ENCODE assay signal across 10 cellular contexts in genomic region chr7:30459591-30460245, GRCh38. TPM values are rescaled to one million over a fixed set of nuclear protein-coding genes. Genes with fewer than 3 reads are reported as not detected.
A peak's percentile ranks its signal among the peaks of the same experiment; 100 is the strongest.
DNase-seq lines count a peak whose midpoint lies in the region; ATAC-seq and TF ChIP-seq lines count a peak whose summit lies in the region.
"Had no signal": no experiment of that assay in that cellular context is flagged by ENCODE, and none has a peak within 500 bp of the region (broad histone marks: within the 10 kb centered on the region; RNA-seq: fewer than 3 reads in every experiment).

No MANE protein-coding gene starts in this region.

- H3K9me3 ChIP-seq in esophagus muscularis mucosa, result no peaks in the 10 kb centered on the region
- H3K9me3 ChIP-seq in ovary, result no peaks in the 10 kb centered on the region

- no peak for TF ChIP-seq POLR2A in esophagus muscularis mucosa (IDR thresholded peaks at IDR 0.05; ENCODE audit: low read depth)
- TF ChIP-seq POLR2A in ovary (IDR thresholded peaks at IDR 0.05), result no peak

- H3K36me3 ChIP-seq in esophagus muscularis mucosa, result peaks cover 14 to 40% (median 21%) of the 10 kb centered on the region in 4 donors
- H3K36me3 ChIP-seq in ovary, result no peaks in the 10 kb centered on the region

- H3K27ac ChIP-seq in esophagus muscularis mucosa (replicated peaks in 1 of 4) (peak overlapping the region; percentile 73 to 80 (median 79)), ovary (peak overlapping the region in 1 of 2 donors; percentile 60)

- no peak overlapping the region for H3K27ac Mint-ChIP-seq in glutamatergic neuron (ENCODE audit: unreplicated experiment)
- H3K27ac Mint-ChIP-seq: stimulated activated naive CD8-positive, alpha-beta T cell treated with anti-CD3 and anti-CD28 coated beads, Interleukin-15, Interleukin-2, amounts not matched to agents 100 ng/mL and 50 ng/mL, for 24 hours had no signal

- no peak for ATAC-seq in GM21529 (IDR thresholded peaks at IDR 0.05; ENCODE audit: unreplicated experiment)
- ATAC-seq in esophagus mucosa, result no peak

- H3K4me3 Mint-ChIP-seq in glutamatergic neuron (ENCODE audit: unreplicated experiment), result no peak overlapping the region
- H3K4me3 Mint-ChIP-seq: stimulated activated naive CD8-positive, alpha-beta T cell treated with anti-CD3 and anti-CD28 coated beads, Interleukin-15, Interleukin-2, amounts not matched to agents 100 ng/mL and 50 ng/mL, for 24 hours had no signal

- intact Hi-C loops in esophagus muscularis mucosa (cut with DNase I), result loop anchor here (2.0 kb wide), 1 partner anchor 45 kb away; the partner anchor contains the start of gene GGCT
- intact Hi-C loops in ovary (cut with DNase I), result no loop called here

- 22% methylated on average over 9 of the region's 9 CpGs for WGBS in esophagus muscularis mucosa
- 7 to 11% (median 10%) methylated on average over 9 of the region's 9 CpGs for WGBS in ovary, 3 donors

- TF ChIP-seq EP300 in esophagus muscularis mucosa (IDR thresholded peaks at IDR 0.05) (peak; percentile 90), ovary (IDR thresholded peaks at IDR 0.05) (no peak)

- DNase-seq in AG09309 (ENCODE audit: low read depth) (peak; percentile 91), NCI-H460 (ENCODE audit: extremely low read depth, low read depth) (peak; percentile 45), esophagus muscularis mucosa (ENCODE audit: extremely low spot score) (no peak), ovary (peak; percentile 64 to 83 (median 77)), glutamatergic neuron (no peak)
- DNase-seq in stimulated activated CD4-positive, alpha-beta T cell treated with anti-CD3 and anti-CD28 coated beads, Interleukin-4, amount 100 ng/mL, for 24 hours, result no peak
- DNase-seq: NCI-H510A treated with DMSO at 0.1 percent for 48 hours had no signal

- H3K27me3 ChIP-seq in esophagus muscularis mucosa (no peaks in the 10 kb centered on the region), ovary (no peaks in the 10 kb centered on the region)

- no peak for TF ChIP-seq CTCF in AG09309 (IDR thresholded peaks at IDR 0.05; ENCODE audit: control insufficient read depth, insufficient read depth, low read depth, low read length, missing control alignments)
- TF ChIP-seq CTCF in esophagus muscularis mucosa (IDR thresholded peaks at IDR 0.05), result no peak
- no peak for TF ChIP-seq CTCF in ovary (IDR thresholded peaks at IDR 0.05)
- TF ChIP-seq CTCF in glutamatergic neuron (IDR thresholded peaks at IDR 0.05; ENCODE audit: partially characterized antibody, unreplicated experiment), result no peak

- H3K4me1 Mint-ChIP-seq in glutamatergic neuron (ENCODE audit: low read depth, unreplicated experiment), result peaks cover 19% of the 10 kb centered on the region

- H3K27me3 Mint-ChIP-seq in glutamatergic neuron (ENCODE audit: unreplicated experiment), result peaks cover 3% of the 10 kb centered on the region
- H3K27me3 Mint-ChIP-seq: stimulated activated naive CD8-positive, alpha-beta T cell treated with anti-CD3 and anti-CD28 coated beads, Interleukin-15, Interleukin-2, amounts not matched to agents 100 ng/mL and 50 ng/mL, for 24 hours had no signal

- no peaks in the 10 kb centered on the region for H3K36me3 Mint-ChIP-seq in glutamatergic neuron (ENCODE audit: unreplicated experiment)

- peaks cover 36 to 60% (median 56%) of the 10 kb centered on the region in 4 donors for H3K4me1 ChIP-seq in esophagus muscularis mucosa
- peaks cover 10% of the 10 kb centered on the region for H3K4me1 ChIP-seq in ovary (ENCODE audit: insufficient read depth)

- no peak overlapping the region; the same call in 1 of the 2 replicates for H3K4me3 ChIP-seq in AG09309 (ENCODE audit: control insufficient read depth, low read depth, low read length)
- peak overlapping the region in 3 of 4 donors; percentile 19 to 40 (median 25) for H3K4me3 ChIP-seq in esophagus muscularis mucosa
- no peak overlapping the region for H3K4me3 ChIP-seq in ovary

- peaks cover 2% of the 10 kb centered on the region for H3K9me3 Mint-ChIP-seq in glutamatergic neuron (ENCODE audit: unreplicated experiment)
- H3K9me3 Mint-ChIP-seq: stimulated activated naive CD8-positive, alpha-beta T cell treated with anti-CD3 and anti-CD28 coated beads, Interleukin-15, Interleukin-2, amounts not matched to agents 100 ng/mL and 50 ng/mL, for 24 hours had no signal

RNA-seq across cellular contexts. Expression of gene NOD1, which starts 18.9 kb away (rescaled TPM):
- 5.0 and 7.7 TPM in 2 replicates for total RNA-seq in NCI-H460 (2014; rRNA removed; shearing (Covaris generic))
- polyA plus RNA-seq in NCI-H460 (2014; cell fraction: nucleus; rRNA removed), result 21.1 and 22.2 TPM in 2 replicates
- 10 to 100 TPM; 11.6 to 22.0 (median 13.0) TPM for total RNA-seq in esophagus muscularis mucosa
- 10 to 100 TPM; 17.4 to 33.5 (median 20.6) TPM for total RNA-seq in ovary
- 10 to 100 TPM; 15.2 to 20.0 TPM for polyA plus RNA-seq in ovary
- 9.3 TPM for total RNA-seq in glutamatergic neuron (ENCODE audit: unreplicated experiment)
- total RNA-seq in esophagus mucosa, result 6.6 TPM

RNA-seq across cellular contexts. Expression of gene GGCT, which starts 44.9 kb away (rescaled TPM):
- 93.6 and 98.2 TPM in 2 replicates for total RNA-seq in NCI-H460 (2014; rRNA removed; shearing (Covaris generic))
- polyA plus RNA-seq in NCI-H460 (2014; cell fraction: nucleus; rRNA removed), result 89.8 and 125 TPM in 2 replicates
- 10 to 100 TPM; 10.8 to 39.9 (median 17.8) TPM for total RNA-seq in esophagus muscularis mucosa
- 10 to 100 TPM; 17.9 to 31.8 (median 22.0) TPM for total RNA-seq in ovary
- 10 to 100 TPM; 32.3 to 36.1 TPM for polyA plus RNA-seq in ovary
- 25.0 TPM for total RNA-seq in glutamatergic neuron (ENCODE audit: unreplicated experiment)
- 56.6 TPM for total RNA-seq in esophagus mucosa

Comparison
In these comparisons a context has a peak if more than half of its experiments do, and no peak if none do; other contexts are left out.
1. DNase-seq: peak in AG09309 (single experiment), NCI-H460 (single experiment) and ovary (5 of 5); none in esophagus muscularis mucosa (single experiment), glutamatergic neuron (single experiment) and stimulated activated CD4-positive, alpha-beta T cell treated with anti-CD3 and anti-CD28 coated beads, Interleukin-4, amount 100 ng/mL, for 24 hours (single experiment).
2. H3K4me3 ChIP-seq: peak in esophagus muscularis mucosa (3 of 4); none in AG09309 (single experiment) and ovary (single experiment).